Comparison of ENCODE assay signal across 11 cellular contexts in genomic region chr5:151153300-151153699, GRCh38. TPM values are rescaled to one million over a fixed set of nuclear protein-coding genes. Genes with fewer than 3 reads are reported as not detected.
DNase-seq lines count a peak whose midpoint lies in the region; ATAC-seq and TF ChIP-seq lines count a peak whose summit lies in the region.
"Had no signal": no experiment of that assay in that cellular context is flagged by ENCODE, and none has a peak within 500 bp of the region (broad histone marks: within the 10 kb centered on the region; RNA-seq: fewer than 3 reads in every experiment).

No MANE protein-coding gene starts in this region.

- H3K36me3 ChIP-seq in muscle layer of duodenum (ENCODE audit: control insufficient read depth in 1 of 2, insufficient read depth in 2 of 2, low read length in 2 of 2) = no peaks in the 10 kb centered on the region

- no peaks in the 10 kb centered on the region for H3K9me3 Mint-ChIP-seq in activated naive CD4-positive, alpha-beta T cell treated with anti-CD3 and anti-CD28 coated beads, Interleukin-2, amount 50 U/mL, for 24 hours
- no peaks in the 10 kb centered on the region for H3K9me3 Mint-ChIP-seq in activated T-cell treated with anti-CD3 and anti-CD28 coated beads, Interleukin-2, amount 50 U/mL, for 72 hours
- no peaks in the 10 kb centered on the region for H3K9me3 Mint-ChIP-seq in type B pancreatic cell

- peaks cover 92% of the 10 kb centered on the region for H3K4me1 Mint-ChIP-seq in activated naive CD4-positive, alpha-beta T cell treated with anti-CD3 and anti-CD28 coated beads, Interleukin-2, amount 50 U/mL, for 24 hours
- peaks cover 91% of the 10 kb centered on the region for H3K4me1 Mint-ChIP-seq in activated T-cell treated with anti-CD3 and anti-CD28 coated beads, Interleukin-2, amount 50 U/mL, for 72 hours (ENCODE audit: low read depth)
- peaks cover 49% of the 10 kb centered on the region for H3K4me1 Mint-ChIP-seq in type B pancreatic cell (ENCODE audit: unreplicated experiment)

- H3K9me3 ChIP-seq in muscle layer of duodenum (ENCODE audit: control insufficient read depth in 1 of 2, low read length in 2 of 2) = no peaks in the 10 kb centered on the region

- peak in 1 of 2 donors; percentile 1 for ATAC-seq in activated T-cell treated with anti-CD3 and anti-CD28 coated beads, Interleukin-2, amount 50 U/mL, for 72 hours (replicated peaks in 1 of 2)
- ATAC-seq in HG02571 (IDR thresholded peaks at IDR 0.05; ENCODE audit: unreplicated experiment) = no peak
- ATAC-seq in HG03520 (IDR thresholded peaks at IDR 0.05; ENCODE audit: unreplicated experiment) = no peak

- no peak for DNase-seq in activated naive CD4-positive, alpha-beta T cell treated with Interleukin-2 at 50 U/mL for 16 hours
- DNase-seq in activated T-cell treated with anti-CD3 and anti-CD28 coated beads, Interleukin-2, amount 50 U/mL, for 72 hours = peak; percentile 45 to 46
- DNase-seq in type B pancreatic cell (ENCODE audit: extremely low spot score, unreplicated experiment) = no peak
- DNase-seq in NCI-H82 treated with DMSO at 0.1 percent for 48 hours (lab: John Stamatoyannopoulos, UW; ENCODE audit: unreplicated experiment) = no peak
- DNase-seq: brain microvascular endothelial cell, GF-D8, Right ventricle myocardium superior had no signal

- H3K27me3 Mint-ChIP-seq in activated naive CD4-positive, alpha-beta T cell treated with anti-CD3 and anti-CD28 coated beads, Interleukin-2, amount 50 U/mL, for 24 hours = no peaks in the 10 kb centered on the region
- H3K27me3 Mint-ChIP-seq in activated T-cell treated with anti-CD3 and anti-CD28 coated beads, Interleukin-2, amount 50 U/mL, for 72 hours (ENCODE audit: low read depth) = no peaks in the 10 kb centered on the region
- H3K27me3 Mint-ChIP-seq in type B pancreatic cell = peaks cover 4% of the 10 kb centered on the region

- peak overlapping the region; percentile 72 for H3K4me3 Mint-ChIP-seq in activated naive CD4-positive, alpha-beta T cell treated with anti-CD3 and anti-CD28 coated beads, Interleukin-2, amount 50 U/mL, for 24 hours
- peak overlapping the region; percentile 95 to 98 for H3K4me3 Mint-ChIP-seq in activated T-cell treated with anti-CD3 and anti-CD28 coated beads, Interleukin-2, amount 50 U/mL, for 72 hours
- no peak overlapping the region for H3K4me3 Mint-ChIP-seq in type B pancreatic cell

- peaks cover 7% of the 10 kb centered on the region for H3K36me3 Mint-ChIP-seq in activated naive CD4-positive, alpha-beta T cell treated with anti-CD3 and anti-CD28 coated beads, Interleukin-2, amount 50 U/mL, for 24 hours
- H3K36me3 Mint-ChIP-seq in activated T-cell treated with anti-CD3 and anti-CD28 coated beads, Interleukin-2, amount 50 U/mL, for 72 hours (ENCODE audit: insufficient read depth in 2 of 2) = peaks cover 4 to 8% of the 10 kb centered on the region in 2 donors
- H3K36me3 Mint-ChIP-seq in type B pancreatic cell = no peaks in the 10 kb centered on the region

- no peaks in the 10 kb centered on the region for H3K27me3 ChIP-seq in muscle layer of duodenum (ENCODE audit: low read depth, low read length)
- H3K27me3 ChIP-seq: brain microvascular endothelial cell had no signal

- peak overlapping the region; percentile 97 for H3K27ac Mint-ChIP-seq in activated naive CD4-positive, alpha-beta T cell treated with anti-CD3 and anti-CD28 coated beads, Interleukin-2, amount 50 U/mL, for 24 hours
- H3K27ac Mint-ChIP-seq in activated T-cell treated with anti-CD3 and anti-CD28 coated beads, Interleukin-2, amount 50 U/mL, for 72 hours = peak overlapping the region; percentile 98
- peak overlapping the region; percentile 55 for H3K27ac Mint-ChIP-seq in type B pancreatic cell

- peaks cover 41 to 78% of the 10 kb centered on the region in 2 donors for H3K4me1 ChIP-seq in muscle layer of duodenum (ENCODE audit: control insufficient read depth in 1 of 2, insufficient read depth in 2 of 2, low read length in 2 of 2)

- TF ChIP-seq CTCF in type B pancreatic cell (conservative IDR thresholded peaks at IDR 0.05) = no peak

- peak overlapping the region; percentile 46 for H3K27ac ChIP-seq in muscle layer of duodenum (ENCODE audit: low read length)
- H3K27ac ChIP-seq: brain microvascular endothelial cell had no signal

- no peak overlapping the region for H3K4me3 ChIP-seq in muscle layer of duodenum (ENCODE audit: low read depth in 1 of 2, low read length in 2 of 2)

RNA-seq across cellular contexts. Expression of gene ANXA6, which starts 4.3 kb away (rescaled TPM):
- 100 to 1,000 TPM; 127 to 171 TPM for total RNA-seq in activated T-cell treated with anti-CD3 and anti-CD28 coated beads, Interleukin-2, amount 50 U/mL, for 72 hours
- 42.8 and 200 TPM in 2 replicates for total RNA-seq in type B pancreatic cell (ENCODE audit: low replicate concordance)

Comparison
In these comparisons a context has a peak if more than half of its experiments do, and no peak if none do; other contexts are left out.
1. DNase-seq: peak in activated T-cell treated with anti-CD3 and anti-CD28 coated beads, Interleukin-2, amount 50 U/mL, for 72 hours (2 of 2); none in activated naive CD4-positive, alpha-beta T cell treated with Interleukin-2 at 50 U/mL for 16 hours (single experiment), type B pancreatic cell (single experiment) and NCI-H82 treated with DMSO at 0.1 percent for 48 hours (single experiment).
2. Peak in every context shown above with its lines, with median percentiles within 50 percentile points of each other: H3K27ac Mint-ChIP-seq.